In the genomic region with DNA sequence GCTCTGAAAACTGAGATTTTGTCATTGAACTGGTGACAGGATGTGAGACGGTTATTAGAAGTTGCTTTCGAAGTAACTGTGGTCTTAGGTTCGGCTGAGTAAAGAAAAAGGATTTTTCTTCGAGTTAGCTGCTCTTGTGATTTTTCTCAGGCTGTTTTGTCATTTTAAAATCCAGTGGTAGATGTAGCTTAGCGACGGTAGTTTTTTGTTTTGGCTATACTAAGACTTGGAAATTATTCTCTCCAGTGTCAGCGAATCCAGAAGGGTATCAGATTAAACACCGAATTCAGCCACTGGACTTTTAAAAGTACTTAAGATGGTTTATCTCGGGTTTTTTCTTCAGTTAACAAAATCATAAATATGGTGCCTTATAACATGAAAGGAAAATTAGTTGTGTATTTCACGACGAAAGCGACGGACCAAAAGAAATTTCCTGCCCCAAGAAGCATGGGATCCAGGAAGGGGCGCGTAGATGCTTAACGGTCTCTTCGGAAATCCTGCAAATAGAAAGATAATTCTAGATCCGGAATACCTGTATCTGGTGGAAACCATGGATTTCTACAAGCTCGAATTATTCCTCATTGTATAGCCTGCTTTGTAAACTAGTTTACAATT, we compare ENCODE assay signal across 8 cellular contexts. TPM values are rescaled to one million over a fixed set of nuclear protein-coding genes. Genes with fewer than 3 reads are reported as not detected.
A peak's percentile ranks its signal among the peaks of the same experiment; 100 is the strongest.
DNase-seq lines count a peak whose midpoint lies in the region; ATAC-seq and TF ChIP-seq lines count a peak whose summit lies in the region.

No MANE protein-coding gene starts in this region.

- H3K9me2 ChIP-seq in SK-N-SH, result no peaks in the 10 kb centered on the region

- H3K9me3 ChIP-seq in SK-N-SH, result no peaks in the 10 kb centered on the region
- no peaks in the 10 kb centered on the region for H3K9me3 ChIP-seq in subcutaneous abdominal adipose tissue (ENCODE audit: control insufficient read depth in 5 of 5, low read length in 5 of 5)

- peaks cover 18% of the 10 kb centered on the region for H3K36me3 Mint-ChIP-seq in activated naive CD8-positive, alpha-beta T cell treated with anti-CD3 and anti-CD28 coated beads, Interleukin-2, amount 10 ng/mL, durations not matched to agents 7 days and 5 days
- peaks cover 5 to 7% (median 7%) of the 10 kb centered on the region in 3 donors for H3K36me3 Mint-ChIP-seq in immature natural killer cell

- POLR2A ChIA-PET in SK-N-SH (lab: Yijun Ruan, JAX), result interaction anchor here (0.5 to 1.3 kb wide), 6 partner anchors 8 to 318 kb away, joined by 3 to 5 read pairs (median 3); no protein-coding TSS in a partner anchor
- POLR2A ChIA-PET in activated naive CD8-positive, alpha-beta T cell treated with anti-CD3 and anti-CD28 coated beads, Interleukin-2, amount 10 ng/mL, durations not matched to agents 7 days and 5 days (lab: Charles Lee), result interaction anchor here (0.6 to 2.1 kb wide), 20 partner anchors 11 to 621 kb away, joined by 3 to 17 read pairs (median 4); a partner anchor contains a TSS

- H3F3A ChIP-seq in SK-N-SH (replicated peaks; ENCODE audit: insufficient read depth), result peaks cover 26% of the 10 kb centered on the region

- TF ChIP-seq CTCF in SK-N-SH (IDR thresholded peaks at IDR 0.05), result no peak
- TF ChIP-seq CTCF in omental fat pad (IDR thresholded peaks at IDR 0.05), result no peak

- no peaks in the 10 kb centered on the region for H3K27me3 Mint-ChIP-seq in activated naive CD8-positive, alpha-beta T cell treated with anti-CD3 and anti-CD28 coated beads, Interleukin-2, amount 10 ng/mL, durations not matched to agents 7 days and 5 days
- H3K27me3 Mint-ChIP-seq in immature natural killer cell (ENCODE audit: low read depth in 3 of 3), result peaks cover 7 to 20% (median 20%) of the 10 kb centered on the region in 3 donors

- no peak for ATAC-seq in SK-N-SH treated with all-trans-retinoic acid at 6 μM for 48 hours
- no peak for ATAC-seq in activated naive CD8-positive, alpha-beta T cell treated with anti-CD3 and anti-CD28 coated beads, Interleukin-2, amount 10 ng/mL, durations not matched to agents 7 days and 5 days (ENCODE audit: low read depth)
- ATAC-seq in omental fat pad (ENCODE audit: low FRiP score), result no peak

- no peak for TF ChIP-seq EP300 in SK-N-SH (IDR thresholded peaks at IDR 0.05; ENCODE audit: borderline replicate concordance in 1 of 2, low read depth in 1 of 2, low read length in 1 of 2)

- WGBS in SK-N-SH (ENCODE audit: low lambda C conversion rate), result 69% methylated on average over 19 of the region's 19 CpGs

- no peaks in the 10 kb centered on the region for H3K9me3 Mint-ChIP-seq in activated naive CD8-positive, alpha-beta T cell treated with anti-CD3 and anti-CD28 coated beads, Interleukin-2, amount 10 ng/mL, durations not matched to agents 7 days and 5 days
- no peaks in the 10 kb centered on the region for H3K9me3 Mint-ChIP-seq in immature natural killer cell

- H3K27me3 ChIP-seq in SK-N-SH (ENCODE audit: insufficient read depth) (no peaks in the 10 kb centered on the region), subcutaneous abdominal adipose tissue (ENCODE audit: control insufficient read depth in 5 of 5, insufficient read depth in 4 of 5, low read length in 5 of 5) (no peaks in the 10 kb centered on the region)

- peaks cover 30% of the 10 kb centered on the region for H3K79me2 ChIP-seq in SK-N-SH (ENCODE audit: insufficient read depth)

- DNase-seq in SK-N-SH (no peak), immature natural killer cell (no peak), germinal center (ENCODE audit: low spot score) (no peak), omental fat pad (ENCODE audit: low spot score) (no peak), NCI-H187 (lab: John Stamatoyannopoulos, UW) (no peak)
- no peak for DNase-seq in activated naive CD8-positive, alpha-beta T cell treated with anti-CD3 and anti-CD28 coated beads, Interleukin-2, amount 10 ng/mL, durations not matched to agents 7 days and 5 days

- H3K4me3 Mint-ChIP-seq in activated naive CD8-positive, alpha-beta T cell treated with anti-CD3 and anti-CD28 coated beads, Interleukin-2, amount 10 ng/mL, durations not matched to agents 7 days and 5 days, result peak overlapping the region; percentile 83
- peak overlapping the region; percentile 88 to 93 (median 90) for H3K4me3 Mint-ChIP-seq in immature natural killer cell

- no peak for TF ChIP-seq RAD21 in SK-N-SH (IDR thresholded peaks at IDR 0.05; ENCODE audit: low read length)

- H3K4me1 Mint-ChIP-seq in activated naive CD8-positive, alpha-beta T cell treated with anti-CD3 and anti-CD28 coated beads, Interleukin-2, amount 10 ng/mL, durations not matched to agents 7 days and 5 days, result peaks cover 25% of the 10 kb centered on the region
- H3K4me1 Mint-ChIP-seq in immature natural killer cell, result peaks cover 44 to 52% of the 10 kb centered on the region in 2 donors

- H3K4me1 ChIP-seq in SK-N-SH (ENCODE audit: control insufficient read depth in 1 of 2, insufficient read depth in 2 of 2, low read depth in 1 of 2, low read length in 1 of 2) (peaks cover 6 to 23% of the 10 kb centered on the region in 2 experiments; a peak in 3 of 4 replicates), subcutaneous abdominal adipose tissue (ENCODE audit: control insufficient read depth in 5 of 5, insufficient read depth in 5 of 5, low read length in 5 of 5) (peaks cover 8 to 63% (median 44%) of the 10 kb centered on the region in 5 donors)

- H3K27ac ChIP-seq in SK-N-SH (ENCODE audit: low read depth in 2 of 2, low read length in 1 of 2) (peak overlapping the region; percentile 64 to 95), subcutaneous abdominal adipose tissue (ENCODE audit: low read depth, low read length) (peak overlapping the region; percentile 93)

- no peaks in the 10 kb centered on the region for H4K20me1 ChIP-seq in SK-N-SH (ENCODE audit: insufficient read depth)

- peak overlapping the region; percentile 88 for H3K27ac Mint-ChIP-seq in activated naive CD8-positive, alpha-beta T cell treated with anti-CD3 and anti-CD28 coated beads, Interleukin-2, amount 10 ng/mL, durations not matched to agents 7 days and 5 days
- peak overlapping the region; percentile 94 to 97 (median 97) for H3K27ac Mint-ChIP-seq in immature natural killer cell

- H3K36me3 ChIP-seq in SK-N-SH (replicated peaks in 1 of 2; ENCODE audit: control insufficient read depth in 1 of 2, insufficient read depth in 2 of 2, low read length in 1 of 2) (peaks cover 31 to 44% of the 10 kb centered on the region in 2 experiments), subcutaneous abdominal adipose tissue (ENCODE audit: control insufficient read depth in 5 of 5, insufficient read depth in 5 of 5, low read length in 5 of 5) (peaks cover 0 to 17% (median 8%) of the 10 kb centered on the region in 5 donors)

- H3K4me2 ChIP-seq in SK-N-SH, result peak overlapping the region; percentile 97

- H3K4me3 ChIP-seq in SK-N-SH (ENCODE audit: low read depth in 2 of 2, low read length in 1 of 2) (peak overlapping the region; percentile 60 to 81), subcutaneous abdominal adipose tissue (ENCODE audit: low read depth in 1 of 5, low read length in 5 of 5) (peak overlapping the region; percentile 40 to 94 (median 79))

- H3K9ac ChIP-seq in SK-N-SH, result peak overlapping the region; percentile 75; the same call in 1 of the 2 replicates
- H3K9ac ChIP-seq in subcutaneous abdominal adipose tissue (ENCODE audit: low read length in 5 of 5), result peak overlapping the region; percentile 22 to 79 (median 64)

- CTCF ChIA-PET in SK-N-SH (lab: Yijun Ruan, JAX), result interaction anchor here (0.8 to 4.8 kb wide), 5 partner anchors 13 to 505 kb away, joined by 3 to 19 read pairs (median 3); no protein-coding TSS in a partner anchor

- H2AFZ ChIP-seq in SK-N-SH (ENCODE audit: low read depth), result peak overlapping the region; percentile 57; the same call in 1 of the 2 replicates

TF ChIP-seq in SK-N-SH, 30 proteins besides CTCF, POLR2A, EP300 and RAD21 (continues in another document):
- TF ChIP-seq TCF12 (IDR thresholded peaks at IDR 0.05) (no peak), NRF1 (IDR thresholded peaks at IDR 0.05; ENCODE audit: low read depth, low read length) (no peak), NFIC (IDR thresholded peaks at IDR 0.05; ENCODE audit: borderline replicate concordance) (no peak), SMC3 (IDR thresholded peaks at IDR 0.05; ENCODE audit: low read depth, low read length) (no peak), CHD2 (IDR thresholded peaks at IDR 0.05; ENCODE audit: low read length, partially characterized antibody) (no peak), EZH2phosphoT487 (IDR thresholded peaks at IDR 0.05; ENCODE audit: borderline replicate concordance, low read depth) (no peak), GATA2 (CRISPR knock-in tag; IDR thresholded peaks at IDR 0.05) (no peak)

TF ChIP-seq in SK-N-SH treated with all-trans-retinoic acid at 6 μM for 48 hours, 23 proteins besides CTCF, POLR2A, EP300 and RAD21:
- TF ChIP-seq PPARA (CRISPR knock-in tag; IDR thresholded peaks at IDR 0.05; ENCODE audit: borderline replicate concordance) (no peak), ZC3H10 (CRISPR knock-in tag; IDR thresholded peaks at IDR 0.05) (no peak)

RNA-seq across cellular contexts. Expression of a gene that starts 1.2 kb away (rescaled TPM):
- 3.2 and 3.9 TPM in 2 replicates for polyA plus RNA-seq in SK-N-SH (2012; rRNA removed)
- 3.9 and 4.8 TPM in 2 replicates for polyA plus RNA-seq in SK-N-SH (2012; cell fraction: cytosol; rRNA removed)
- 1.5 and 2.2 TPM in 2 replicates for polyA plus RNA-seq in SK-N-SH (2012; cell fraction: nucleus; rRNA removed)
- 1 to 10 TPM; 7.5 to 8.7 TPM for total RNA-seq in activated naive CD8-positive, alpha-beta T cell treated with anti-CD3 and anti-CD28 coated beads, Interleukin-2, amount 10 ng/mL, durations not matched to agents 7 days and 5 days
- polyA plus RNA-seq in immature natural killer cell, result 1 to 10 TPM in 2 of 3 donors, not detected in 1; 1.3 to 3.4 TPM
- total RNA-seq in omental fat pad, result 10 to 100 TPM in 1 of 4 donors, 1 to 10 TPM in 3; 4.4 to 11.7 (median 5.1) TPM

RNA-seq across cellular contexts. Expression of a gene that starts 27.2 kb away (rescaled TPM):
- polyA plus RNA-seq in SK-N-SH (2012; rRNA removed) (2.2 and 2.7 TPM in 2 replicates), immature natural killer cell (under 1 TPM in 1 of 3 donors, not detected in 2; 0.40 TPM)
- polyA plus RNA-seq in SK-N-SH (2012; cell fraction: cytosol; rRNA removed), result 1.3 and 1.8 TPM in 2 replicates
- polyA plus RNA-seq in SK-N-SH (2012; cell fraction: nucleus; rRNA removed), result 13.9 and 22.5 TPM in 2 replicates
- 10 to 100 TPM; 21.7 to 24.9 TPM for total RNA-seq in activated naive CD8-positive, alpha-beta T cell treated with anti-CD3 and anti-CD28 coated beads, Interleukin-2, amount 10 ng/mL, durations not matched to agents 7 days and 5 days
- total RNA-seq in omental fat pad, result 10 to 100 TPM in 3 of 4 donors, 1 to 10 TPM in 1; 9.7 to 97.3 (median 22.4) TPM

RNA-seq across cellular contexts. Expression of a gene that starts 56.5 kb away (rescaled TPM):
- polyA plus RNA-seq in SK-N-SH (2012; rRNA removed) (0.03 TPM in 1 of 2 replicates, not detected in the other), immature natural killer cell (not detected)
- not detected in 2 replicates for polyA plus RNA-seq in SK-N-SH (2012; cell fraction: cytosol; rRNA removed)
- not detected in 2 replicates for polyA plus RNA-seq in SK-N-SH (2012; cell fraction: nucleus; rRNA removed)
- total RNA-seq in activated naive CD8-positive, alpha-beta T cell treated with anti-CD3 and anti-CD28 coated beads, Interleukin-2, amount 10 ng/mL, durations not matched to agents 7 days and 5 days, result not detected
- total RNA-seq in omental fat pad, result not detected
